In genomic region chr6:137816133-137816579, GRCh38 we compare ENCODE assay signal across 12 cellular contexts. TPM values are rescaled to one million over a fixed set of nuclear protein-coding genes. Genes with fewer than 3 reads are reported as not detected.
DNase-seq lines count a peak whose midpoint lies in the region; ATAC-seq, FAIRE-seq and TF ChIP-seq lines count a peak whose summit lies in the region.
"Had no signal": no experiment of that assay in that cellular context is flagged by ENCODE, and none has a peak within 500 bp of the region (broad histone marks: within the 10 kb centered on the region; RNA-seq: fewer than 3 reads in every experiment).

No MANE protein-coding gene starts in this region.

- no peak for TF ChIP-seq POLR2A in A549 (IDR thresholded peaks at IDR 0.05; ENCODE audit: low read length)

- peaks cover 8% of the 10 kb centered on the region; the same call in 2 of the 3 replicates for H3K4me1 ChIP-seq in A549
- H3K4me1 ChIP-seq: psoas muscle had no signal

- peak overlapping the region; percentile 50 for H3K4me3 Mint-ChIP-seq in activated naive CD8-positive, alpha-beta T cell treated with anti-CD3 and anti-CD28 coated beads for 36 hours

- CTCF ChIA-PET in A549 (lab: Yijun Ruan, JAX): no interaction called here

- no peak for TF ChIP-seq CTCF in A549 (IDR thresholded peaks at IDR 0.05)

- H3K27me3 Mint-ChIP-seq in activated naive CD8-positive, alpha-beta T cell treated with anti-CD3 and anti-CD28 coated beads for 36 hours: no peaks in the 10 kb centered on the region

- no peak for TF ChIP-seq RAD21 in A549 (conservative IDR thresholded peaks at IDR 0.05 in 1 of 2, IDR thresholded peaks at IDR 0.05 in 1 of 2)

- no peak overlapping the region; a peak in 1 of 6 replicates for H3K27ac ChIP-seq in A549
- H3K27ac ChIP-seq: esophagus squamous epithelium, psoas muscle had no signal

- no peaks in the 10 kb centered on the region for H3K9me3 ChIP-seq in A549
- H3K9me3 ChIP-seq: esophagus squamous epithelium, psoas muscle had no signal

- 49% methylated on average over 5 of the region's 6 CpGs for WGBS in A549 (ENCODE audit: missing lambda C conversion rate)

- TF ChIP-seq EP300 in A549 (IDR thresholded peaks at IDR 0.05): no peak

- H3K27ac Mint-ChIP-seq in activated naive CD8-positive, alpha-beta T cell treated with anti-CD3 and anti-CD28 coated beads for 36 hours: peak overlapping the region; percentile 86

- no peak overlapping the region for H3K4me3 ChIP-seq in A549
- H3K4me3 ChIP-seq: esophagus squamous epithelium, psoas muscle had no signal

- FAIRE-seq in A549 (lab: Jason Lieb, UNC): no peak

- H3K36me3 Mint-ChIP-seq in activated naive CD8-positive, alpha-beta T cell treated with anti-CD3 and anti-CD28 coated beads for 36 hours: peaks cover 17% of the 10 kb centered on the region

- peaks cover 8% of the 10 kb centered on the region for H3K9me3 Mint-ChIP-seq in activated naive CD8-positive, alpha-beta T cell treated with anti-CD3 and anti-CD28 coated beads for 36 hours

- H3K4me2 ChIP-seq in A549: no peak overlapping the region

- peaks cover 75% of the 10 kb centered on the region for H3K4me1 Mint-ChIP-seq in activated naive CD8-positive, alpha-beta T cell treated with anti-CD3 and anti-CD28 coated beads for 36 hours

- POLR2A ChIA-PET in A549 (lab: Yijun Ruan, JAX): no interaction called here

- ATAC-seq in A549 (no peak), GM18511 (IDR thresholded peaks at IDR 0.05; ENCODE audit: unreplicated experiment) (peak; percentile 48), HG03139 (IDR thresholded peaks at IDR 0.05; ENCODE audit: unreplicated experiment) (peak; percentile 34), HG03378 (IDR thresholded peaks at IDR 0.05; ENCODE audit: unreplicated experiment) (no peak), HG02642 (IDR thresholded peaks at IDR 0.05; ENCODE audit: poor library complexity, unreplicated experiment) (no peak)
- ATAC-seq: psoas muscle had no signal

- DNase-seq in A549 (ENCODE audit: low read depth in 1 of 2, low spot score in 1 of 2) (no peak), HK-2 (ENCODE audit: unreplicated experiment) (no peak), SKM-1 (lab: John Stamatoyannopoulos, UW; ENCODE audit: unreplicated experiment) (no peak)
- no peak for DNase-seq in activated naive CD8-positive, alpha-beta T cell treated with anti-CD3 and anti-CD28 coated beads for 36 hours
- DNase-seq: C1 segment of cervical spinal cord; esophagus squamous epithelium; NK-92 treated with Interleukin-12 subunit alpha and Interleukin-12 subunit beta, amount 100 ng/mL, for 24 hours; psoas muscle had no signal

TF ChIP-seq in A549, 52 proteins besides CTCF, POLR2A, EP300 and RAD21:
- TF ChIP-seq PHF8 (IDR thresholded peaks at IDR 0.05; ENCODE audit: borderline replicate concordance, low read depth): no peak
- no peak for TF ChIP-seq TFCP2L1 (CRISPR knock-in tag; IDR thresholded peaks at IDR 0.05)
- TF ChIP-seq MAFK (IDR thresholded peaks at IDR 0.05; ENCODE audit: partially characterized antibody): peak; percentile 9
- no peak for TF ChIP-seq HOXB5 (CRISPR knock-in tag; IDR thresholded peaks at IDR 0.05)
- no peak for TF ChIP-seq RARB (CRISPR knock-in tag; IDR thresholded peaks at IDR 0.05)
- no peak for TF ChIP-seq ZSCAN20 (CRISPR knock-in tag; IDR thresholded peaks at IDR 0.05)
- no peak for TF ChIP-seq CEBPB (IDR thresholded peaks at IDR 0.05)
- TF ChIP-seq E2F6 (IDR thresholded peaks at IDR 0.05; ENCODE audit: borderline replicate concordance, low read depth): no peak

RNA-seq across cellular contexts. Expression of gene TNFAIP3, which starts 50.9 kb away (rescaled TPM):
- polyA plus RNA-seq in A549 (2011; rRNA removed): 8.5 and 18.3 TPM in 2 replicates
- polyA plus RNA-seq in A549 (2012; cell fraction: cytosol; rRNA removed): 3.7 and 5.1 TPM in 2 replicates
- 11.4 and 13.6 TPM in 2 replicates for polyA plus RNA-seq in A549 (2012; cell fraction: nucleus; rRNA removed)
- polyA plus RNA-seq in A549 (2017; fragmentation: RNase III; extraction: RNeasy Plus Mini Kit Qiagen cat#74134 plus additional on column Dnase treatment): 2.7 to 4.7 TPM (median 3.9 TPM) in 3 replicates
- polyA minus RNA-seq in A549 (2011; rRNA and poly(A)+ RNA removed): 4.7 and 9.9 TPM in 2 replicates
- total RNA-seq in activated naive CD8-positive, alpha-beta T cell treated with anti-CD3 and anti-CD28 coated beads for 36 hours: 100 to 1,000 TPM; 214 to 222 TPM

Comparison
In these comparisons a context has a peak if more than half of its experiments do, and no peak if none do; other contexts are left out.
1. ATAC-seq: peak in GM18511 (single experiment) and HG03139 (single experiment); none in A549 (0 of 2), HG03378 (single experiment) and HG02642 (single experiment).